ENCODE assay signal across 1 cellular context in genomic region chr1:16158993-16159831, GRCh38.
TF ChIP-seq lines count a peak whose summit lies in the region.

No MANE protein-coding gene starts in this region.

TF ChIP-seq in IMR-90, 13 proteins besides CTCF, POLR2A, EP300 and RAD21:
- no peak for TF ChIP-seq CEBPB (IDR thresholded peaks at IDR 0.05; ENCODE audit: low read depth, low read length)
- no peak for TF ChIP-seq MAZ (IDR thresholded peaks at IDR 0.05; ENCODE audit: borderline replicate concordance, low read depth, low read length)
- TF ChIP-seq USF2 (IDR thresholded peaks at IDR 0.05; ENCODE audit: low read depth, low read length), result no peak
- TF ChIP-seq ELK1 (IDR thresholded peaks at IDR 0.05; ENCODE audit: borderline replicate concordance, low read depth, low read length), result no peak
